1 cellular context compared by ENCODE assay signal in the genomic region with DNA sequence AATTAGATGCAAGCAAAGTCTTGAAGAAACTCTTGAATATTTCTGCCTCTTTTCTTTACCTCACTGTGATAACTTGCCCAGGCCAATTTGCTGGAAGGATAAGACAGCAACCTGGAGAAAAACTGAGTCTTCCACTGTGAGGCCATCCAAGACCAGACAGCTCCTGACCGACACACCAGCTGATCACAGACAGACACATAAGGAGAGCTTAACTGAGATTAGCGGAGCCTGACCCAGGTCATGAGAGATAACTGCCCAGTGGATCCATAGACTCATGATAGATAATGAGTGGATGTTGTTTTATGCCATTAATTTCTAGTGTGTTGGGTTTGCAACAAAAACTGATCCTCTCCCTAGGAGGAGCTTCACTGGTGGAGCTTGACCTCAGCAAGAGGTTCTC.
TF ChIP-seq lines count a peak whose summit lies in the region.

No MANE protein-coding gene starts in this region.

TF ChIP-seq in HepG2, 621 proteins besides CTCF, POLR2A, EP300 and RAD21 (continued from another document):
- TF ChIP-seq STAT6 (CRISPR knock-in tag; IDR thresholded peaks at IDR 0.05; ENCODE audit: borderline replicate concordance): 0 out of 2 replicates have a peak, but pooled peaks have one; percentile 51
